ENCODE assay signal across 8 cellular contexts in the genomic region with DNA sequence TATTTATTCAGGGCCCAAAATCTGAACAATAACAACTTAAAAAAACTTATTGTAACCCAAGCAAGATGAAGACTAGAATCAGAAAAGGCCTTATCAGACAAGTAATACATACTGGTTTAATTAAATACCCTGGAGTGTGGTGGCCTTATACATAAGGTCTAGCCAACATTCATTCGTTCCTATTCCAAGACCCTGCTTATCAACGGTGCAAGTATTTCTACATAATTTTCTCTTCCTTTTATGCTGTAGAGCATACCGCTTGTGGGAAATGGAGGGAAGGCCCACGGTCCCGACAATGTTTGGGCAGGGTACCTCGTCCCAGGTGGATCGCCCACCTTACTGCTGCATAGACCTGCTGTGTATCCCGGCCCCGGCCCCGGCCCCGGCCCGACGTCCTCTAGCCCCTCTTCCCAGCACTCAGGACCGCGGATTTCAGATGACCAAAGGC. TPM values are rescaled to one million over a fixed set of nuclear protein-coding genes. Genes with fewer than 3 reads are reported as not detected.
A peak's percentile ranks its signal among the peaks of the same experiment; 100 is the strongest.
DNase-seq lines count a peak whose midpoint lies in the region; ATAC-seq and TF ChIP-seq lines count a peak whose summit lies in the region.

No MANE protein-coding gene starts in this region.

- ATAC-seq in heart right ventricle (no peak), memory B cell (ENCODE audit: low read depth) (peak; percentile 1), GM21825 (IDR thresholded peaks at IDR 0.05; ENCODE audit: unreplicated experiment) (no peak)

- H3K4me3 ChIP-seq in heart right ventricle (peak overlapping the region; percentile 82 to 99 (median 90)), astrocyte of the spinal cord (ENCODE audit: low read depth, low read length) (peak overlapping the region; percentile 98), uterus (peak overlapping the region; percentile 96 to 100)

- in situ Hi-C loops in astrocyte of the spinal cord (cut with HindIII; ENCODE audit: low sequenced_read_pairs) = no loop called here

- peaks cover 41% of the 10 kb centered on the region for H3K4me1 Mint-ChIP-seq in memory B cell

- 1% methylated on average over 15 of the region's 15 CpGs for WGBS in heart right ventricle, 2 donors

- peaks cover 0 to 43% (median 20%) of the 10 kb centered on the region in 9 donors for H3K36me3 ChIP-seq in heart right ventricle
- H3K36me3 ChIP-seq in uterus = no peaks in the 10 kb centered on the region

- H3K27me3 ChIP-seq in heart right ventricle (no peaks in the 10 kb centered on the region), uterus (no peaks in the 10 kb centered on the region)

- H3K9me3 ChIP-seq in heart right ventricle = no peaks in the 10 kb centered on the region
- H3K9me3 ChIP-seq in uterus = no peaks in the 10 kb centered on the region

- H3K27me3 Mint-ChIP-seq in memory B cell = no peaks in the 10 kb centered on the region

- H3K27ac Mint-ChIP-seq in memory B cell = peak overlapping the region; percentile 95

- H3K4me3 Mint-ChIP-seq in memory B cell = peak overlapping the region; percentile 94

- DNase-seq in heart right ventricle (no peak), cardiac septum (ENCODE audit: low spot score) (no peak), astrocyte of the spinal cord (ENCODE audit: low read depth, low spot score) (no peak), memory B cell (ENCODE audit: low spot score in 2 of 2) (no peak), uterus (no peak), SHP77 (lab: John Stamatoyannopoulos, UW) (no peak), SHP77 treated with DMSO at 0.1 percent for 48 hours (lab: John Stamatoyannopoulos, UW) (no peak)

- peaks cover 19% of the 10 kb centered on the region for H3K36me3 Mint-ChIP-seq in memory B cell

- TF ChIP-seq CTCF in heart right ventricle (IDR thresholded peaks at IDR 0.05) = no peak
- TF ChIP-seq CTCF in astrocyte of the spinal cord (IDR thresholded peaks at IDR 0.05; ENCODE audit: low read depth, low read length) = no peak
- no peak for TF ChIP-seq CTCF in uterus (IDR thresholded peaks at IDR 0.05)

- no peaks in the 10 kb centered on the region for H3K9me3 Mint-ChIP-seq in memory B cell

- intact Hi-C loops in heart right ventricle (cut with DNase I) (loop anchor here in 8 of 10 donors (5.0 to 10.0 kb wide), 4 partner anchors 49 to 339 kb away; a partner anchor contains a TSS), cardiac septum (cut with DNase I) (loop anchor here (5.0 kb wide), 2 partner anchors 51 to 101 kb away; a partner anchor contains a TSS), uterus (cut with DNase I; ENCODE audit: low total_unique reads) (loop anchor here (10.0 kb wide), 1 partner anchor 99 kb away; a partner anchor contains a TSS)

- no peak for TF ChIP-seq POLR2A in uterus (IDR thresholded peaks at IDR 0.05)

- H3K27ac ChIP-seq in heart right ventricle = peak overlapping the region in 9 of 10 donors; percentile 98 to 100 (median 99)
- peak overlapping the region; percentile 99 to 100 for H3K27ac ChIP-seq in uterus

- peaks cover 0 to 60% (median 49%) of the 10 kb centered on the region in 9 donors for H3K4me1 ChIP-seq in heart right ventricle
- H3K4me1 ChIP-seq in uterus = no peaks in the 10 kb centered on the region

RNA-seq across cellular contexts. Expression of a gene that starts 0.7 kb away (rescaled TPM):
- total RNA-seq in heart right ventricle (10 to 100 TPM; 41.1 to 55.1 (median 47.8) TPM), cardiac septum (44.2 TPM), uterus (10 to 100 TPM; 22.0 to 86.7 (median 42.8) TPM)
- polyA plus RNA-seq in heart right ventricle = 10 to 100 TPM; 10.3 to 17.8 TPM

RNA-seq across cellular contexts. Expression of a gene that starts 33.6 kb away (rescaled TPM):
- total RNA-seq in heart right ventricle = 1 to 10 TPM in 3 of 10 donors, under 1 TPM in 7; 0.42 to 1.4 (median 0.64) TPM
- under 1 TPM; 0.52 to 0.73 TPM for polyA plus RNA-seq in heart right ventricle
- 1.0 TPM for total RNA-seq in cardiac septum
- total RNA-seq in uterus = 1 to 10 TPM in 2 of 4 donors, under 1 TPM in 2; 0.26 to 3.9 (median 1.0) TPM

RNA-seq across cellular contexts. Expression of a gene that starts 53.5 kb away (rescaled TPM):
- total RNA-seq in heart right ventricle = 10 to 100 TPM; 11.6 to 16.4 (median 14.2) TPM
- 10 to 100 TPM in 1 of 2 donors, 1 to 10 TPM in 1; 3.8 to 31.5 TPM for polyA plus RNA-seq in heart right ventricle
- total RNA-seq in cardiac septum = 18.6 TPM
- 10 to 100 TPM in 3 of 4 donors, 1 to 10 TPM in 1; 5.0 to 40.3 (median 17.8) TPM for total RNA-seq in uterus
